8 cellular contexts compared by ENCODE assay signal in genomic region chr21:37073417-37074194, GRCh38. TPM values are rescaled to one million over a fixed set of nuclear protein-coding genes. Genes with fewer than 3 reads are reported as not detected.
A peak's percentile ranks its signal among the peaks of the same experiment; 100 is the strongest.
DNase-seq lines count a peak whose midpoint lies in the region; ATAC-seq, FAIRE-seq and TF ChIP-seq lines count a peak whose summit lies in the region.

No MANE protein-coding gene starts in this region.

- H4K20me1 ChIP-seq in Loucy (ENCODE audit: insufficient read depth, low read length, poor library complexity, severe bottlenecking): peaks cover 44% of the 10 kb centered on the region

- intact Hi-C loops in right lobe of liver (cut with DNase I): no loop called here

- H3K79me2 ChIP-seq in Loucy (ENCODE audit: insufficient read depth, low read length): peaks cover 82% of the 10 kb centered on the region

- ATAC-seq in right lobe of liver: peak; percentile 43 to 63 (median 50)

- H3F3A ChIP-seq in Loucy (ENCODE audit: low read depth): peaks cover 6% of the 10 kb centered on the region; the same call in 1 of the 2 replicates

- H3K27me3 ChIP-seq in Loucy (ENCODE audit: insufficient read depth, low read length, poor library complexity, severe bottlenecking) (no peaks in the 10 kb centered on the region), right lobe of liver (no peaks in the 10 kb centered on the region)

- H3K4me2 ChIP-seq in Loucy (ENCODE audit: low read depth, low read length, poor library complexity, severe bottlenecking): peak overlapping the region; percentile 97

- no peaks in the 10 kb centered on the region for H3K9me2 ChIP-seq in Loucy (replicated peaks; ENCODE audit: low read depth, low read length)

- WGBS in right lobe of liver (ENCODE audit: insufficient coverage, low coverage, low lambda C conversion rate, missing lambda C conversion rate): 0% methylated on average over 10 of the region's 69 CpGs

- H3K27ac ChIP-seq in cingulate gyrus (ENCODE audit: low read depth, low read length): peak overlapping the region; percentile 94
- peak overlapping the region; percentile 71 to 96 (median 76) for H3K27ac ChIP-seq in right lobe of liver

- no peaks in the 10 kb centered on the region for H3K9me3 ChIP-seq in Loucy (ENCODE audit: insufficient read depth, low read depth, low read length)
- H3K9me3 ChIP-seq in right lobe of liver: no peaks in the 10 kb centered on the region

- peak overlapping the region; percentile 88 for H2AFZ ChIP-seq in Loucy (ENCODE audit: low read length)

- no peak for FAIRE-seq in H54 (lab: Jason Lieb, UNC)

- DNase-seq in GM10248 (ENCODE audit: extremely low spot score) (peak; percentile 47), H54 (ENCODE audit: insufficient read length, low spot score) (peak; percentile 37), right lobe of liver (peak; percentile 72 to 80 (median 74)), 8988T (no peak)
- peak; percentile 37 for DNase-seq in activated CD4-positive, CD25-positive, alpha-beta regulatory T cell treated with anti-CD3 and anti-CD28 coated beads, Interleukin-2, amount 50 U/mL, for 16 hours (ENCODE audit: low read depth, low spot score)
- DNase-seq in stimulated activated CD4-positive, alpha-beta T cell treated with anti-CD3 and anti-CD28 coated beads, Interleukin-4, amount 100 ng/mL, for 24 hours: peak; percentile 63

- H3K4me1 ChIP-seq in Loucy (ENCODE audit: insufficient read depth, low read length, poor library complexity, severe bottlenecking) (peaks cover 76% of the 10 kb centered on the region), right lobe of liver (peaks cover 0 to 21% (median 0%) of the 10 kb centered on the region in 4 donors)

- H3K36me3 ChIP-seq in Loucy (ENCODE audit: insufficient read depth, low read length): no peaks in the 10 kb centered on the region
- peaks cover 0 to 4% (median 0%) of the 10 kb centered on the region in 4 donors for H3K36me3 ChIP-seq in right lobe of liver

- CTCF ChIA-PET in GM10248 (lab: Yijun Ruan, JAX): no interaction called here

- H3K9ac ChIP-seq in Loucy (ENCODE audit: low read depth, low read length, poor library complexity, severe bottlenecking): peak overlapping the region; percentile 90

- H3K4me3 ChIP-seq in Loucy (ENCODE audit: low read length, poor library complexity, severe bottlenecking) (peak overlapping the region; percentile 88), right lobe of liver (peak overlapping the region; percentile 75 to 87 (median 85))

- POLR2A ChIA-PET in GM10248 (lab: Yijun Ruan, JAX): no interaction called here

- peak; percentile 39 for TF ChIP-seq CTCF in GM10248 (IDR thresholded peaks at IDR 0.05; ENCODE audit: control extremely low read depth, extremely low read depth, low read depth, missing control alignments)
- TF ChIP-seq CTCF in Loucy (conservative IDR thresholded peaks at IDR 0.05; ENCODE audit: low read length): peak; percentile 28; the same call in 1 of the 2 replicates
- peak in 1 of 4 donors; percentile 11 for TF ChIP-seq CTCF in right lobe of liver (IDR thresholded peaks at IDR 0.05)

- TF ChIP-seq POLR2A in H54 (IDR thresholded peaks at IDR 0.05; ENCODE audit: low read depth, low read length): peak; percentile 61; the same call in 1 of the 2 replicates
- no peak for TF ChIP-seq POLR2A in right lobe of liver (IDR thresholded peaks at IDR 0.05)

RNA-seq across cellular contexts. Expression of gene TTC3, which starts 0.6 kb away (rescaled TPM):
- 10 to 100 TPM; 46.7 to 68.7 (median 54.2) TPM for total RNA-seq in right lobe of liver

RNA-seq across cellular contexts. Expression of gene PIGP, which starts 0.7 kb away (rescaled TPM):
- 10 to 100 TPM; 11.3 to 19.0 (median 17.3) TPM for total RNA-seq in right lobe of liver
